In genomic region chr11:121651267-121651625, GRCh38 we compare ENCODE assay signal across 17 cellular contexts.
"Had no signal": no experiment of that assay in that cellular context is flagged by ENCODE, and none has a peak within 500 bp of the region (broad histone marks: within the 10 kb centered on the region; RNA-seq: fewer than 3 reads in every experiment).

No MANE protein-coding gene starts in this region.

- ATAC-seq: body of pancreas, foreskin keratinocyte, upper lobe of right lung had no signal

- H2AFZ ChIP-seq: hepatocyte, neural progenitor cell had no signal

- H3K4me2 ChIP-seq: hepatocyte, neural progenitor cell had no signal

- H3K27me3 ChIP-seq: body of pancreas, colonic mucosa, foreskin keratinocyte, hepatocyte, neural progenitor cell, upper lobe of right lung had no signal

- H3K4me3 ChIP-seq: body of pancreas, colonic mucosa, hepatocyte, neural progenitor cell, upper lobe of right lung had no signal

- DNase-seq: activated CD4-positive, alpha-beta T cell treated with anti-CD3 and anti-CD28 coated beads for 1 hour; activated CD8-positive, alpha-beta memory T cell treated with anti-CD3 and anti-CD28 coated beads, Interleukin-2, amount 50 U/mL, for 4 hours; activated CD8-positive, alpha-beta T cell treated with anti-CD3 and anti-CD28 coated beads, Interleukin-2, amount 10 ng/mL, durations not matched to agents 7 days and 5 days; activated gamma-delta T cell; activated naive CD8-positive, alpha-beta T cell treated with anti-CD3 and anti-CD28 coated beads, Interleukin-2, amount 10 ng/mL, durations not matched to agents 7 days and 5 days; amygdala; body of pancreas; caudate nucleus; colonic mucosa; foreskin keratinocyte; stimulated activated CD4-positive, alpha-beta T cell treated with anti-CD3 and anti-CD28 coated beads, Interleukin-12 subunit alpha, Interleukin-12 subunit beta, amount 100 ng/mL, for 4 hours; upper lobe of right lung; WERI-Rb-1 had no signal

- H3K9me3 Mint-ChIP-seq: activated naive CD8-positive, alpha-beta T cell treated with anti-CD3 and anti-CD28 coated beads, Interleukin-2, amount 10 ng/mL, durations not matched to agents 7 days and 5 days; memory B cell; neural progenitor cell had no signal

- H3K9me3 ChIP-seq: body of pancreas, colonic mucosa, upper lobe of right lung had no signal

- H3K36me3 ChIP-seq: colonic mucosa, neural progenitor cell, upper lobe of right lung, WERI-Rb-1 had no signal

- H3K9ac ChIP-seq: neural progenitor cell had no signal

- H3K27ac Mint-ChIP-seq: memory B cell, progenitor cell of endocrine pancreas had no signal

- H3K4me3 Mint-ChIP-seq: activated CD8-positive, alpha-beta T cell treated with anti-CD3 and anti-CD28 coated beads, Interleukin-2, amount 10 ng/mL, durations not matched to agents 7 days and 5 days; memory B cell; neural progenitor cell had no signal

- H3K4me1 ChIP-seq: colonic mucosa had no signal

- H3K36me3 Mint-ChIP-seq: activated naive CD8-positive, alpha-beta T cell treated with anti-CD3 and anti-CD28 coated beads, Interleukin-2, amount 10 ng/mL, durations not matched to agents 7 days and 5 days; memory B cell; neural progenitor cell had no signal

- H3K27ac ChIP-seq: body of pancreas, colonic mucosa, foreskin keratinocyte, hepatocyte, neural progenitor cell, upper lobe of right lung, WERI-Rb-1 had no signal
